Comparison of ENCODE assay signal across 9 cellular contexts in the genomic region with DNA sequence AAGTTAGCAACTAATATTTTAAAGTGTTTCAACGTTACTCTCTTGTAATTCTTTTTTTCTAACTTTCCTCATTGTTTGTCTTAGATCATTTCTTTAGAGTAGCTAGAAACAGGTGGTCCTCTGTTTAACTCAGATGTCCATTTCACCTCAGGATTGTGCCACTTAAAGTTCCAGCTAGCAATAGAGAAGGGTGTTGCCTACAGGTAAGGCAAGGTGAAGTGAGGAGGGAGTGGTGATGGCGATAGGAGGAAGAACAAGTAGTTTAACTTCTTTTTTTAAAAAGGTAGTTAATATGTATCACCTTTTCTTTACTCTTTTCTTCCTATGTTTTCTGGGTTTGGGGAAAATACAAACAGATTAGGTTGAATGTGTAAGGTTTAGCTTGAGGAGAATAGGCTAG.
"Had no signal": no experiment of that assay in that cellular context is flagged by ENCODE, and none has a peak within 500 bp of the region (broad histone marks: within the 10 kb centered on the region; RNA-seq: fewer than 3 reads in every experiment).

No MANE protein-coding gene starts in this region.

- H3K4me3 ChIP-seq: adrenal gland, dorsolateral prefrontal cortex, SJCRH30 had no signal

- H3K4me1 ChIP-seq: SJCRH30 had no signal

- H3K9me3 ChIP-seq: adrenal gland, SJCRH30 had no signal

- H3K27me3 ChIP-seq: adrenal gland, dorsolateral prefrontal cortex, SJCRH30 had no signal

- DNase-seq: activated naive CD4-positive, alpha-beta T cell treated with Interleukin-2 at 50 U/mL for 16 hours; activated T-cell treated with anti-CD3 and anti-CD28 coated beads for 4 hours; adrenal gland; dorsolateral prefrontal cortex; mesenchymal stem cell; SJCRH30; stimulated activated CD4-positive, alpha-beta T cell treated with anti-CD3 and anti-CD28 coated beads, Interleukin-4, amount 100 ng/mL, for 24 hours; stimulated activated naive CD4-positive, alpha-beta T cell treated with Interleukin-2 at 50 U/mL for 16 hours had no signal

- FAIRE-seq: islet of Langerhans had no signal

- H3K27ac ChIP-seq: SJCRH30 had no signal
